9 cellular contexts compared by ENCODE assay signal in the genomic region with DNA sequence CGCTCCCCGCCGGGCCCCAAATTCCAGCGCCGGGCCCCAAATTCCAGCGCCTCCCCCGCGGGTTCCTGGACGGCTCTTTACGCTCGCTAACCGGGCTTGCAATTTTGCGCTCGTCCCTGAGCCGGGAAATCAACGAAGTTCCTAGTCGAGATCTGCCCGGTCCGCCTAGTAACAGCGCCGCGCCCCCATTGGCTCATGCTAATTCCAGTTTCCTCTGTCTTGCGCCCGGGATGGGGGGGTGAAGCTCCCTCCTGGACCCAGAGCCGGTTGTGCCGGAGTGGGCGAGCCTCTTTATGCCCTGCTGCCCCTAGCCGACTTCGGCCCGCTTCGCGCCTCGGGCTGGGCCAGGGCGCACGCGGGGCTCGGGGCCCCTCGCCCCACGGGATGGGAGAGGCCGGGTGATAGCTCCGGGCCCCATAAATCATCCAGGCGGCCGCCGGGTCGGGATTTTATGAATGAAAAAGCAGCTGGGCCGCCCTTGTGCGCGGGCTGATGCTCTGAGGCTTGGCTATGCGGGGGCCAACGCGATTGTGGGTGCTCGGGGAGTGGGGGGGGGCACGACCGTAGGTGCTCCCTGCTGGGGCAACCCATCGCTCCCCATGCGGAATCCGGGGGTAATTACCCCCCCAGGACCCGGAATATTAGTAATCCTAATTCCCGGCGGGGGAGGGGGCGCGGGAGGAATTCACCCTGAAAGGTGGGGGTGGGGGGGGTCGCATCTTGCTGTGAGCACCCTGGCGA. TPM values are rescaled to one million over a fixed set of nuclear protein-coding genes. Genes with fewer than 3 reads are reported as not detected.
DNase-seq lines count a peak whose midpoint lies in the region; ATAC-seq, FAIRE-seq and TF ChIP-seq lines count a peak whose summit lies in the region.
"Had no signal": no experiment of that assay in that cellular context is flagged by ENCODE, and none has a peak within 500 bp of the region (broad histone marks: within the 10 kb centered on the region; RNA-seq: fewer than 3 reads in every experiment).

No MANE protein-coding gene starts in this region.

- 5% methylated on average over 32 of the region's 64 CpGs for WGBS in GM12878 (ENCODE audit: insufficient coverage, insufficient replicate concordance, low lambda C conversion rate, missing lambda C conversion rate)
- under 1% methylated on average over 42 of the region's 64 CpGs for WGBS in hepatocyte (ENCODE audit: low lambda C conversion rate, missing lambda C conversion rate)

- peak; percentile 49 for DNase-seq in CD14-positive monocyte (ENCODE audit: low spot score)
- peak; percentile 97 for DNase-seq in H7
- peak; percentile 92 for DNase-seq in NCI-H748 (lab: John Stamatoyannopoulos, UW; ENCODE audit: unreplicated experiment)
- DNase-seq in GM12878 (ENCODE audit: low read depth, low spot score): no peak
- DNase-seq in hepatocyte (ENCODE audit: low spot score): peak; percentile 96
- DNase-seq in progenitor cell of endocrine pancreas (ENCODE audit: low spot score, unreplicated experiment): peak; percentile 93
- DNase-seq in cortex of kidney (lab: John Stamatoyannopoulos, UW): no peak

- H3K4me1 ChIP-seq in GM12878 (ENCODE audit: control insufficient read depth, insufficient read depth, low read length): peaks cover 21% of the 10 kb centered on the region
- H3K4me1 ChIP-seq in hepatocyte (ENCODE audit: insufficient read depth): peaks cover 53% of the 10 kb centered on the region

- H3K9me3 ChIP-seq in GM12878 (replicated peaks; ENCODE audit: control insufficient read depth, insufficient read depth, low read length) (no peaks in the 10 kb centered on the region), hepatocyte (ENCODE audit: low read depth) (no peaks in the 10 kb centered on the region)

- H3K36me3 ChIP-seq in H7 (replicated peaks; ENCODE audit: control insufficient read depth, insufficient read depth, low read length) (peaks cover under 1% of the 10 kb centered on the region; the same call in 1 of the 2 replicates), GM12878 (ENCODE audit: control insufficient read depth in 2 of 2, insufficient read depth in 2 of 2, low read length in 1 of 2) (no peaks in the 10 kb centered on the region; a peak in 1 of 4 replicates), hepatocyte (replicated peaks; ENCODE audit: insufficient read depth, low read depth) (no peaks in the 10 kb centered on the region)

- POLR2A ChIA-PET in GM12878 (lab: Charles Lee): interaction anchor here (0.9 kb wide), 1 partner anchor 342 kb away, joined by 4 read pairs; no protein-coding TSS in a partner anchor

- no peak for TF ChIP-seq RAD21 in GM12878 (IDR thresholded peaks at IDR 0.05; ENCODE audit: insufficient read depth, low read depth, low read length)

- H3K9ac ChIP-seq in GM12878 (ENCODE audit: control insufficient read depth, insufficient read depth, low read length): no peak overlapping the region

- TF ChIP-seq EP300 in GM12878 (IDR thresholded peaks at IDR 0.05; ENCODE audit: borderline replicate concordance in 1 of 2, control insufficient read depth in 1 of 2, low read depth in 2 of 2, low read length in 2 of 2): no peak

- no peaks in the 10 kb centered on the region for H3K9me2 ChIP-seq in hepatocyte (replicated peaks; ENCODE audit: insufficient read depth)

- in situ Hi-C loops in GM12878 (cut with MboI): no loop called here

- peaks cover 70 to 94% (median 79%) of the 10 kb centered on the region in 3 donors for H3K27me3 Mint-ChIP-seq in CD14-positive monocyte (ENCODE audit: low read depth in 3 of 3)
- H3K27me3 Mint-ChIP-seq in progenitor cell of endocrine pancreas: peaks cover 3% of the 10 kb centered on the region

- no peak for TF ChIP-seq POLR2A in GM12878 (IDR thresholded peaks at IDR 0.05; ENCODE audit: low read depth, low read length)

- H3K27ac ChIP-seq in GM12878 (ENCODE audit: control insufficient read depth, insufficient read depth) (no peak overlapping the region), hepatocyte (peak overlapping the region; percentile 59)

- peak; percentile 32 for ATAC-seq in GM12878
- ATAC-seq in HG02970 (IDR thresholded peaks at IDR 0.05; ENCODE audit: low FRiP score, unreplicated experiment): no peak

- peaks cover 34% of the 10 kb centered on the region for H3K4me1 Mint-ChIP-seq in CD14-positive monocyte
- peaks cover 26% of the 10 kb centered on the region for H3K4me1 Mint-ChIP-seq in progenitor cell of endocrine pancreas (ENCODE audit: low read depth)

- SMC1A ChIA-PET in GM12878 (lab: Charles Lee; ENCODE audit: uncharacterized antibody, unreplicated experiment): interaction anchor here (0.7 to 1.5 kb wide), 3 partner anchors 32 to 347 kb away, joined by 3 to 6 read pairs (median 4); no protein-coding TSS in a partner anchor

- BruUV-seq in GM12878 (replicated peaks; lab: Mats Ljungman, UMichigan): no TSS peak

- H2AFZ ChIP-seq in GM12878 (ENCODE audit: control insufficient read depth, low read depth, low read length): peak overlapping the region; percentile 47
- peak overlapping the region; percentile 44 for H2AFZ ChIP-seq in hepatocyte

- no peaks in the 10 kb centered on the region for H3K79me2 ChIP-seq in GM12878 (ENCODE audit: control insufficient read depth, insufficient read depth, low read length)
- peaks cover 27% of the 10 kb centered on the region for H3K79me2 ChIP-seq in hepatocyte

- H3K4me3 Mint-ChIP-seq in CD14-positive monocyte (peak overlapping the region in 1 of 2 donors; percentile 83), progenitor cell of endocrine pancreas (ENCODE audit: low read depth) (peak overlapping the region; percentile 96)
- H3K4me3 Mint-ChIP-seq: T-helper 1 cell treated with Interleukin-12 subunit alpha and Interleukin-12 subunit beta and Interleukin-4 antibody, amounts not matched to agents 30 μg/mL and 1 μg/mL, for 36 hours had no signal

- TF ChIP-seq CTCF in CD14-positive monocyte (IDR thresholded peaks at IDR 0.05) (no peak), GM12878 (IDR thresholded peaks at IDR 0.05 in 2 of 3, conservative IDR thresholded peaks at IDR 0.05 in 1 of 3; ENCODE audit: control insufficient read depth in 2 of 3, extremely low read depth in 1 of 3, insufficient read depth in 1 of 3, low read depth in 3 of 3, low read length in 3 of 3) (no peak), hepatocyte (IDR thresholded peaks at IDR 0.05; ENCODE audit: poor library complexity) (no peak), progenitor cell of endocrine pancreas (IDR thresholded peaks at IDR 0.05; ENCODE audit: unreplicated experiment) (no peak)

- no peak for FAIRE-seq in GM12878 (lab: Jason Lieb, UNC)

- CTCF ChIA-PET in GM12878 (lab: Yijun Ruan, JAX): no interaction called here

- intact Hi-C loops in CD14-positive monocyte (cut with micrococcal nuclease): no loop called here
- intact Hi-C loops in GM12878 (cut with micrococcal nuclease; ENCODE audit: unreplicated experiment): no loop called here

- peak overlapping the region; percentile 99 for H3K4me3 ChIP-seq in H7 (ENCODE audit: insufficient read depth, low read depth, low read length)
- peak overlapping the region; percentile 58; the same call in 1 of the 2 replicates for H3K4me3 ChIP-seq in GM12878
- H3K4me3 ChIP-seq in hepatocyte: peak overlapping the region; percentile 37

- RAD21 ChIA-PET in GM12878 (lab: Charles Lee; ENCODE audit: unreplicated experiment): interaction anchor here (0.7 to 1.5 kb wide), 3 partner anchors 341 to 508 kb away, joined by 3 to 5 read pairs (median 5); no protein-coding TSS in a partner anchor

- H3K27ac Mint-ChIP-seq in CD14-positive monocyte: no peak overlapping the region
- H3K27ac Mint-ChIP-seq in progenitor cell of endocrine pancreas: peak overlapping the region; percentile 97
- H3K27ac Mint-ChIP-seq: T-helper 1 cell treated with Interleukin-12 subunit alpha and Interleukin-12 subunit beta and Interleukin-4 antibody, amounts not matched to agents 30 μg/mL and 1 μg/mL, for 36 hours had no signal

- H4K20me1 ChIP-seq in GM12878 (ENCODE audit: control insufficient read depth, insufficient read depth) (no peaks in the 10 kb centered on the region), hepatocyte (ENCODE audit: insufficient read depth, poor library complexity, severe bottlenecking) (peaks cover 7% of the 10 kb centered on the region)

- H3K36me3 Mint-ChIP-seq in CD14-positive monocyte (peaks cover 2 to 3% of the 10 kb centered on the region in 2 donors), progenitor cell of endocrine pancreas (ENCODE audit: insufficient read depth) (peaks cover 3% of the 10 kb centered on the region)

- H3K27me3 ChIP-seq in H7 (ENCODE audit: control insufficient read depth, insufficient read depth, low read length): peaks cover 26% of the 10 kb centered on the region
- H3K27me3 ChIP-seq in GM12878 (replicated peaks in 1 of 2; ENCODE audit: control insufficient read depth in 2 of 2, insufficient read depth in 2 of 2, low read length in 1 of 2): peaks cover 21 to 40% of the 10 kb centered on the region in 2 experiments
- H3K27me3 ChIP-seq in hepatocyte: peaks cover 12% of the 10 kb centered on the region

- H3K9me3 Mint-ChIP-seq in CD14-positive monocyte (peaks cover 0 to 26% (median 10%) of the 10 kb centered on the region in 7 donors), progenitor cell of endocrine pancreas (ENCODE audit: low read depth) (no peaks in the 10 kb centered on the region)
- H3K9me3 Mint-ChIP-seq: T-helper 1 cell treated with Interleukin-12 subunit alpha and Interleukin-12 subunit beta and Interleukin-4 antibody, amounts not matched to agents 30 μg/mL and 1 μg/mL, for 36 hours had no signal

- H3K4me2 ChIP-seq in GM12878 (ENCODE audit: control insufficient read depth, insufficient read depth) (peak overlapping the region; percentile 71), hepatocyte (peak overlapping the region; percentile 92)

RNA-seq across cellular contexts. Expression of gene CCND1, which starts 1.8 kb away (rescaled TPM):
- polyA plus RNA-seq in CD14-positive monocyte (not detected), GM12878 (2011; rRNA removed) (3.8 and 6.6 TPM in 2 replicates), GM12878 (2014; fragmentation: Illumina TruSeq; extraction: Trizol) (0.03 and 0.43 TPM in 2 replicates), GM12878 (2014; fragmentation: Nextera tagmentation; extraction: Ambion mirVana) (not detected), GM12878 (2014; rRNA removed) (0.09 and 0.17 TPM in 2 replicates), GM12878 (2016; fragmentation: Nextera tagmentation; extraction: Ambion mirVana) (1 to 10 TPM in 1 of 2 experiments, under 1 TPM in 1; 0.75 to 1.2 TPM), hepatocyte (81.9 and 82.9 TPM in 2 replicates)
- total RNA-seq in H7 (2014; rRNA removed; shearing (Covaris generic)): 220 and 292 TPM in 2 replicates
- 22.7 and 23.4 TPM in 2 replicates for total RNA-seq in GM12878 (2013; cell fraction: nucleolus; rRNA removed)
- total RNA-seq in GM12878 (2014; rRNA removed) (0.23 and 0.54 TPM in 2 replicates), GM12878 (2014; rRNA removed; fragmentation: Illumina TruSeq; extraction: Trizol) (0.09 and 0.28 TPM in 2 replicates), GM12878 (2021) (1.5 and 2.6 TPM in 2 replicates), hepatocyte (69.6 and 80.2 TPM in 2 replicates), progenitor cell of endocrine pancreas (409 and 437 TPM in 2 replicates)
- 0.70 TPM for polyA plus RNA-seq in GM12878 (2011; ENCODE audit: low read depth)
- 8.8 and 8.9 TPM in 2 replicates for polyA plus RNA-seq in GM12878 (2011; cell fraction: cytosol; rRNA removed)
- 11.2 and 12.7 TPM in 2 replicates for polyA plus RNA-seq in GM12878 (2011; cell fraction: nucleus; rRNA removed)
- polyA plus RNA-seq in GM12878 (2012): 1.1 and 1.8 TPM in 2 replicates
- polyA minus RNA-seq in GM12878 (2011; rRNA and poly(A)+ RNA removed): 4.2 and 7.6 TPM in 2 replicates
- polyA minus RNA-seq in GM12878 (2011; cell fraction: cytosol; rRNA and poly(A)+ RNA removed): 6.3 and 7.5 TPM in 2 replicates
- polyA minus RNA-seq in GM12878 (2011; cell fraction: nucleus; rRNA and poly(A)+ RNA removed): 7.9 and 12.1 TPM in 2 replicates

RNA-seq across cellular contexts. Expression of gene LTO1, which starts 36.0 kb away (rescaled TPM):
- polyA plus RNA-seq in CD14-positive monocyte (1 to 10 TPM; 3.9 to 5.2 TPM), GM12878 (2011; rRNA removed) (15.6 and 16.8 TPM in 2 replicates), GM12878 (2014; fragmentation: Illumina TruSeq; extraction: Trizol) (14.7 and 23.4 TPM in 2 replicates), GM12878 (2014; fragmentation: Nextera tagmentation; extraction: Ambion mirVana) (1 to 10 TPM; 2.6 to 5.4 TPM), GM12878 (2014; rRNA removed) (25.8 and 27.5 TPM in 2 replicates), GM12878 (2016; fragmentation: Nextera tagmentation; extraction: Ambion mirVana) (10 to 100 TPM; 11.7 to 17.5 TPM), hepatocyte (12.6 and 19.6 TPM in 2 replicates)
- 12.3 and 13.9 TPM in 2 replicates for total RNA-seq in H7 (2014; rRNA removed; shearing (Covaris generic))
- total RNA-seq in GM12878 (2013; cell fraction: nucleolus; rRNA removed): 89.6 and 94.0 TPM in 2 replicates
- total RNA-seq in GM12878 (2014; rRNA removed) (14.2 and 19.8 TPM in 2 replicates), GM12878 (2014; rRNA removed; fragmentation: Illumina TruSeq; extraction: Trizol) (12.4 and 12.5 TPM in 2 replicates), GM12878 (2021) (15.2 and 17.4 TPM in 2 replicates), hepatocyte (13.4 and 32.9 TPM in 2 replicates), progenitor cell of endocrine pancreas (28.5 and 33.4 TPM in 2 replicates)
- 8.4 TPM for polyA plus RNA-seq in GM12878 (2011; ENCODE audit: low read depth)
- polyA plus RNA-seq in GM12878 (2011; cell fraction: cytosol; rRNA removed): 19.8 and 21.4 TPM in 2 replicates
- polyA plus RNA-seq in GM12878 (2011; cell fraction: nucleus; rRNA removed): 20.7 and 33.5 TPM in 2 replicates
- polyA plus RNA-seq in GM12878 (2012): 10.4 and 12.6 TPM in 2 replicates
- polyA minus RNA-seq in GM12878 (2011; rRNA and poly(A)+ RNA removed): 8.9 and 14.1 TPM in 2 replicates
- polyA minus RNA-seq in GM12878 (2011; cell fraction: cytosol; rRNA and poly(A)+ RNA removed): 4.8 and 7.8 TPM in 2 replicates
- polyA minus RNA-seq in GM12878 (2011; cell fraction: nucleus; rRNA and poly(A)+ RNA removed): 13.3 and 25.9 TPM in 2 replicates

Comparison
In these comparisons a context has a peak if more than half of its experiments do, and no peak if none do; other contexts are left out.
1. DNase-seq: peak in CD14-positive monocyte (single experiment), H7 (single experiment), NCI-H748 (single experiment), hepatocyte (single experiment) and progenitor cell of endocrine pancreas (single experiment); none in GM12878 (single experiment) and cortex of kidney (single experiment).
2. H3K4me3 ChIP-seq: peak in every context shown above with its lines; median percentile 99 in H7; 58 in GM12878; 37 in hepatocyte.